ENCODE assay signal across 10 cellular contexts in the genomic region with DNA sequence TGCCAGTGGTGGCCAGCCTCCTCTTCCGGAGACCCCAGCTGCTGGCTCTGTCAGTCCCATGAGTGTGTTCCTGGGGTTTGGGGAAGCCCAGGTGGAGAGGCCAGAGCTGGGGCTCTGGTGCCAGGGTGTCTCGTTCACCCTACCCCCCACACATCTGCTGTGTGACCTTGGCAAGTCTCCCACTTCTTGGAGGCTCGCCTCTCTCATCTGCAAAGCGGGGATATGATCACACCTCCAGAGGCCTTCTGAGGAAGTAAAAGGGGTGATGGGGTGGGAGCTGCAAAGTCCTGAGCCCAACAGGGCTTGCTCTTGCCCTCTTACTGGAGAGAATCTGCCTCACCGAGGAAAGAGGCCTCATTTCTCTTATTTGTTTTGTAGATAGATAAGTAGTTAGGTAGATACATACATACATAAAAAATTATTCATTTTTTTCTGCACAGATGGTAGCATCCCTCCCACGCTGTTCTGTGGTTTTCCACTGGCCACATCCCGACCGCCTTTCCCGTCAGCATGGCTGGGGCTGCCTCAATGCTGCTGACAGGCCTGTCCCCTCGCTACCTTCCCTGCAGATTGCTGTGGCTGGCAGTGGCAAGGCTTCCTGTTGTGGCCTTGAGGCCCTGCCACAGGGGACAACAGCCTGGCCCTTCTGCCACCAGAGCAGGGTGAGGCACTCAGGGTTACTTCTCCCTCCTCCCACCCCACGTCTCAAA. TPM values are rescaled to one million over a fixed set of nuclear protein-coding genes. Genes with fewer than 3 reads are reported as not detected.
DNase-seq lines count a peak whose midpoint lies in the region; ATAC-seq and TF ChIP-seq lines count a peak whose summit lies in the region.
"Had no signal": no experiment of that assay in that cellular context is flagged by ENCODE, and none has a peak within 500 bp of the region (broad histone marks: within the 10 kb centered on the region; RNA-seq: fewer than 3 reads in every experiment).

No MANE protein-coding gene starts in this region.

- H3K36me3 ChIP-seq in BLaER1 (no peaks in the 10 kb centered on the region), mucosa of descending colon (ENCODE audit: low read depth) (no peaks in the 10 kb centered on the region), sigmoid colon (no peaks in the 10 kb centered on the region)

- peak; percentile 79 for DNase-seq in NCI-H1694 treated with DMSO at 0.1 percent for 48 hours (lab: John Stamatoyannopoulos, UW)
- peak; percentile 35 for DNase-seq in activated T-cell treated with anti-CD3 and anti-CD28 coated beads for 24 hours (ENCODE audit: low read depth)
- peak in 1 of 3 donors; percentile 63 for DNase-seq in mucosa of descending colon
- DNase-seq in sigmoid colon = no peak
- no peak for DNase-seq in islet precursor cell
- DNase-seq in COLO829 (ENCODE audit: low spot score) = no peak
- DNase-seq in NCI-H526 treated with DMSO at 0.1 percent for 48 hours (lab: John Stamatoyannopoulos, UW) = no peak
- DNase-seq: C1 segment of cervical spinal cord, left colon had no signal

- H3K9me3 ChIP-seq in BLaER1 (no peaks in the 10 kb centered on the region), mucosa of descending colon (no peaks in the 10 kb centered on the region), sigmoid colon (no peaks in the 10 kb centered on the region)

- 59 to 76% methylated on average over 11 of the region's 11 CpGs for WGBS in sigmoid colon, 2 donors

- H3K4me2 ChIP-seq in BLaER1 = peak overlapping the region; percentile 94

- H3K27ac ChIP-seq in BLaER1 = peak overlapping the region; percentile 72
- no peak overlapping the region for H3K27ac ChIP-seq in sigmoid colon

- no peak for TF ChIP-seq EP300 in sigmoid colon (IDR thresholded peaks at IDR 0.05)

- H3K27me3 ChIP-seq in BLaER1 = no peaks in the 10 kb centered on the region
- H3K27me3 ChIP-seq in sigmoid colon = peaks cover 0 to 15% (median 0%) of the 10 kb centered on the region in 3 donors

- H3K4me1 ChIP-seq in BLaER1 (peaks cover 94% of the 10 kb centered on the region), mucosa of descending colon (ENCODE audit: low read depth) (peaks cover 4% of the 10 kb centered on the region), sigmoid colon (peaks cover 0 to 17% (median 3%) of the 10 kb centered on the region in 4 donors)

- peak; percentile 11 for ATAC-seq in mucosa of descending colon
- ATAC-seq: left colon had no signal

- H3K4me3 ChIP-seq in BLaER1 (peak overlapping the region; percentile 15; the same call in 1 of the 2 replicates), mucosa of descending colon (no peak overlapping the region), sigmoid colon (no peak overlapping the region)

- TF ChIP-seq CTCF in mucosa of descending colon (IDR thresholded peaks at IDR 0.05) = no peak
- no peak for TF ChIP-seq CTCF in sigmoid colon (IDR thresholded peaks at IDR 0.05)

- peak overlapping the region; percentile 36; the same call in 1 of the 2 replicates for H3K9ac ChIP-seq in BLaER1

- TF ChIP-seq POLR2A in sigmoid colon (IDR thresholded peaks at IDR 0.05) = no peak

- intact Hi-C loops in mucosa of descending colon (cut with DNase I, micrococcal nuclease) (no loop called here), sigmoid colon (cut with DNase I) (no loop called here)

- no peaks in the 10 kb centered on the region for H4K20me1 ChIP-seq in BLaER1

RNA-seq across cellular contexts. Expression of gene MYO7A, which starts 23.9 kb away (rescaled TPM):
- total RNA-seq in mucosa of descending colon (1 to 10 TPM; 2.3 to 9.9 (median 6.7) TPM), sigmoid colon (10 to 100 TPM in 2 of 4 donors, 1 to 10 TPM in 2; 7.7 to 12.8 (median 9.7) TPM)
- 1 to 10 TPM; 1.8 to 3.6 (median 2.1) TPM for polyA plus RNA-seq in sigmoid colon

RNA-seq across cellular contexts. Expression of gene OMP, which starts 49.3 kb away (rescaled TPM):
- total RNA-seq in mucosa of descending colon (10 to 100 TPM; 10.3 to 21.1 (median 11.3) TPM), sigmoid colon (1 to 10 TPM in 1 of 4 donors, not detected in 3; 1.4 TPM)
- polyA plus RNA-seq in sigmoid colon = 1 to 10 TPM in 1 of 3 donors, not detected in 2; 4.5 TPM

Comparison
In these comparisons a context has a peak if more than half of its experiments do, and no peak if none do; other contexts are left out.
1. DNase-seq: peak in NCI-H1694 treated with DMSO at 0.1 percent for 48 hours (single experiment) and activated T-cell treated with anti-CD3 and anti-CD28 coated beads for 24 hours (single experiment); none in sigmoid colon (single experiment), islet precursor cell (single experiment), COLO829 (single experiment) and NCI-H526 treated with DMSO at 0.1 percent for 48 hours (single experiment).
2. RNA of gene OMP, which starts 49.3 kb away (total RNA-seq): 10.3 to 21.1 TPM in mucosa of descending colon; 1.4 TPM in sigmoid colon; every median in the first group is over 4 times any median in the second.